13 cellular contexts compared by ENCODE assay signal in the genomic region with DNA sequence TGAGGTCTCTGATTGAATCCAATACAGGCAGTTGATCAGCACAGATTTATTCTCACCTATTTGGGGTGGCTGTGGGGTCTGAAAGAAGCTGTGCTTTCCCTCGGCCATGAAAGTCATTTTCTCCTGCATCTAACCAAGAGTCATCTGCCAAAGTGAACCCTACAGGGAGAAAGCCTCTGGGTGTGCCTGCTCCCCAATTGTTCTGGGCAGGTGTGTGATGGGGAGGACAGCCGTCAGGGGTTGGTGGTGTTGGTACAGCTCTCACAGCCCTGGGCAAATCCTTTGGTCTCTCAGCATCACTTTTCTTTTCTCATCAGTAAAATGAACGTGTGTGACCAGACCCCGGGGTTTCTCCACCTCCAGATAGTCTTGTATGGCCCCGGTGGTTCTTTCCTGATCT. TPM values are rescaled to one million over a fixed set of nuclear protein-coding genes. Genes with fewer than 3 reads are reported as not detected.
DNase-seq lines count a peak whose midpoint lies in the region; ATAC-seq and TF ChIP-seq lines count a peak whose summit lies in the region.
"Had no signal": no experiment of that assay in that cellular context is flagged by ENCODE, and none has a peak within 500 bp of the region (broad histone marks: within the 10 kb centered on the region; RNA-seq: fewer than 3 reads in every experiment).

No MANE protein-coding gene starts in this region.

- peaks cover 11% of the 10 kb centered on the region for H3K36me3 Mint-ChIP-seq in T-cell
- no peaks in the 10 kb centered on the region for H3K36me3 Mint-ChIP-seq in glutamatergic neuron (ENCODE audit: unreplicated experiment)

- TF ChIP-seq CTCF in glutamatergic neuron (IDR thresholded peaks at IDR 0.05; ENCODE audit: partially characterized antibody, unreplicated experiment) = no peak
- no peak for TF ChIP-seq CTCF in gastrocnemius medialis (IDR thresholded peaks at IDR 0.05 in 4 of 5, conservative IDR thresholded peaks at IDR 0.05 in 1 of 5)

- ATAC-seq in T-cell (replicated peaks in 1 of 4) = no peak
- no peak for ATAC-seq in gastrocnemius medialis
- ATAC-seq in HG03342 (IDR thresholded peaks at IDR 0.05; ENCODE audit: unreplicated experiment) = no peak

- peak overlapping the region; percentile 76 to 85 (median 82) for H3K27ac ChIP-seq in gastrocnemius medialis
- H3K27ac ChIP-seq: SK-N-MC had no signal

- H3K27me3 ChIP-seq in gastrocnemius medialis = no peaks in the 10 kb centered on the region

- DNase-seq in COLO668 (lab: John Stamatoyannopoulos, UW; ENCODE audit: unreplicated experiment) = peak; percentile 31
- peak in 1 of 34 experiments; percentile 4 for DNase-seq in T-cell
- no peak for DNase-seq in glutamatergic neuron
- DNase-seq in gastrocnemius medialis = no peak
- DNase-seq in cerebellar cortex (ENCODE audit: low spot score) = no peak
- no peak for DNase-seq in NCI-H128 (lab: John Stamatoyannopoulos, UW; ENCODE audit: unreplicated experiment)
- DNase-seq: activated CD4-positive, alpha-beta T cell treated with anti-CD3 and anti-CD28 coated beads, Interleukin-2, amount 50 U/mL, for 1 hour; DMS 273 treated with DMSO at 0.1 percent for 48 hours; NCI-H1930; NK-92 treated with Interleukin-12 subunit alpha and Interleukin-12 subunit beta, amount 100 ng/mL, for 24 hours had no signal

- no peaks in the 10 kb centered on the region for H3K9me3 ChIP-seq in gastrocnemius medialis
- H3K9me3 ChIP-seq: HAP-1 had no signal

- H3K9me3 Mint-ChIP-seq in T-cell (no peaks in the 10 kb centered on the region), glutamatergic neuron (ENCODE audit: unreplicated experiment) (peaks cover 8% of the 10 kb centered on the region)

- intact Hi-C loops in gastrocnemius medialis (cut with DNase I; ENCODE audit: low total_unique reads) = loop anchor here (1.0 kb wide), 1 partner anchor 482 kb away; no protein-coding TSS in a partner anchor

- POLR2A ChIA-PET in T-cell (lab: Charles Lee) = no interaction called here

- H3K4me3 ChIP-seq in gastrocnemius medialis = peak overlapping the region in 1 of 4 donors; percentile 74
- H3K4me3 ChIP-seq: SK-N-MC had no signal

- H3K27ac Mint-ChIP-seq in T-cell (peak overlapping the region; percentile 23 to 90), glutamatergic neuron (ENCODE audit: unreplicated experiment) (no peak overlapping the region)

- peaks cover 58 to 59% of the 10 kb centered on the region in 2 donors for H3K4me1 ChIP-seq in gastrocnemius medialis

- no peaks in the 10 kb centered on the region for H3K36me3 ChIP-seq in gastrocnemius medialis
- H3K36me3 ChIP-seq: HAP-1 had no signal

- no peak for TF ChIP-seq POLR2A in gastrocnemius medialis (IDR thresholded peaks at IDR 0.05)

- in situ Hi-C loops in gastrocnemius medialis (cut with MboI; ENCODE audit: low sequenced_read_pairs in 4 of 4) = no loop called here

- H3K27me3 Mint-ChIP-seq in T-cell (no peaks in the 10 kb centered on the region), glutamatergic neuron (ENCODE audit: unreplicated experiment) (peaks cover 1% of the 10 kb centered on the region)

- H3K4me1 Mint-ChIP-seq in T-cell = peaks cover 66 to 72% (median 68%) of the 10 kb centered on the region in 3 donors
- H3K4me1 Mint-ChIP-seq in glutamatergic neuron (ENCODE audit: low read depth, unreplicated experiment) = peaks cover 16% of the 10 kb centered on the region

- peak overlapping the region; percentile 79 to 83 (median 81) for H3K4me3 Mint-ChIP-seq in T-cell
- H3K4me3 Mint-ChIP-seq in glutamatergic neuron (ENCODE audit: unreplicated experiment) = peak overlapping the region; percentile 59

- CTCF ChIA-PET in T-cell (lab: Charles Lee) = interaction anchor here in 1 of 2 donors (1.2 kb wide), 1 partner anchor 12 kb away, joined by 9 read pairs; no protein-coding TSS in a partner anchor

RNA-seq across cellular contexts. Expression of gene PHF2, which starts 2.5 kb away (rescaled TPM):
- total RNA-seq in T-cell = 10 to 100 TPM; 24.6 to 38.5 (median 34.6) TPM
- 22.9 TPM for total RNA-seq in glutamatergic neuron (ENCODE audit: unreplicated experiment)
- total RNA-seq in gastrocnemius medialis = 10 to 100 TPM; 18.8 to 24.3 (median 21.9) TPM
